16 cellular contexts compared by ENCODE assay signal in genomic region chr2:130837811-130838565, GRCh38. TPM values are rescaled to one million over a fixed set of nuclear protein-coding genes. Genes with fewer than 3 reads are reported as not detected.
DNase-seq lines count a peak whose midpoint lies in the region; ATAC-seq and TF ChIP-seq lines count a peak whose summit lies in the region.
"Had no signal": no experiment of that assay in that cellular context is flagged by ENCODE, and none has a peak within 500 bp of the region (broad histone marks: within the 10 kb centered on the region; RNA-seq: fewer than 3 reads in every experiment).

No MANE protein-coding gene starts in this region.

- no peaks in the 10 kb centered on the region for H3K9me3 ChIP-seq in BLaER1
- no peaks in the 10 kb centered on the region for H3K9me3 ChIP-seq in HCT116 (ENCODE audit: control insufficient read depth in 1 of 2, insufficient read depth in 1 of 2, low read depth in 1 of 2, low read length in 2 of 2)
- no peaks in the 10 kb centered on the region for H3K9me3 ChIP-seq in ascending aorta
- H3K9me3 ChIP-seq: neutrophil, Peyer's patch had no signal

- H3K9me2 ChIP-seq in HCT116 (ENCODE audit: insufficient read depth) = no peaks in the 10 kb centered on the region

- peaks cover 7% of the 10 kb centered on the region; the same call in 1 of the 2 replicates for H4K20me1 ChIP-seq in BLaER1
- H4K20me1 ChIP-seq in HCT116 (ENCODE audit: insufficient read depth) = no peaks in the 10 kb centered on the region

- POLR2A ChIA-PET in HCT116 (lab: Charles Lee) = no interaction called here

- H3K4me2 ChIP-seq in BLaER1 = peak overlapping the region; percentile 96
- peak overlapping the region; percentile 96 for H3K4me2 ChIP-seq in HCT116 (ENCODE audit: low read length)

- no peak overlapping the region for H3K4me3 ChIP-seq in BLaER1
- peak overlapping the region; percentile 80 to 87 for H3K4me3 ChIP-seq in HCT116 (replicated peaks in 1 of 2; ENCODE audit: low read depth in 1 of 2, low read length in 2 of 2)
- H3K4me3 ChIP-seq in dorsolateral prefrontal cortex = peak overlapping the region in 56 of 59 donors; percentile 11 to 70 (median 53)
- H3K4me3 ChIP-seq in ascending aorta = no peak overlapping the region

- intact Hi-C loops in HCT116 (cut with micrococcal nuclease) (no loop called here), dorsolateral prefrontal cortex (cut with DNase I) (no loop called here), ascending aorta (cut with DNase I) (no loop called here)

- no peak overlapping the region for H3K9ac ChIP-seq in BLaER1
- H3K9ac ChIP-seq in HCT116 (ENCODE audit: low read length) = peak overlapping the region; percentile 78

- peaks cover 49% of the 10 kb centered on the region for H3K27me3 ChIP-seq in BLaER1
- H3K27me3 ChIP-seq in HCT116 (ENCODE audit: insufficient read depth, low read length) = no peaks in the 10 kb centered on the region
- H3K27me3 ChIP-seq in dorsolateral prefrontal cortex = peaks cover 0 to 42% (median 21%) of the 10 kb centered on the region in 45 donors
- peaks cover 6% of the 10 kb centered on the region for H3K27me3 ChIP-seq in ascending aorta

- no peak for TF ChIP-seq POLR2A in HCT116 (IDR thresholded peaks at IDR 0.05; ENCODE audit: borderline replicate concordance, extremely low read depth, insufficient read depth, insufficient read length)

- no peak overlapping the region for H2AFZ ChIP-seq in HCT116 (ENCODE audit: low read depth, low read length, poor library complexity, severe bottlenecking)

- no peak for ATAC-seq in HCT116
- peak; percentile 26 for ATAC-seq in left lobe of liver
- ATAC-seq in HG03457 (IDR thresholded peaks at IDR 0.05; ENCODE audit: unreplicated experiment) = no peak
- no peak for ATAC-seq in HG03139 (IDR thresholded peaks at IDR 0.05; ENCODE audit: unreplicated experiment)

- TF ChIP-seq CTCF in HCT116 (IDR thresholded peaks at IDR 0.05 in 2 of 3, conservative IDR thresholded peaks at IDR 0.05 in 1 of 3; ENCODE audit: borderline replicate concordance in 1 of 3, insufficient read depth in 1 of 3, low read depth in 2 of 3, low read length in 2 of 3) = no peak
- no peak for TF ChIP-seq CTCF in dorsolateral prefrontal cortex (IDR thresholded peaks at IDR 0.05 in 54 of 56, conservative IDR thresholded peaks at IDR 0.05 in 2 of 56; ENCODE audit: low read depth in 1 of 56, partially characterized antibody in 56 of 56)
- TF ChIP-seq CTCF in ascending aorta (IDR thresholded peaks at IDR 0.05) = no peak

- CTCF ChIA-PET in HCT116 (lab: Charles Lee) = no interaction called here

- H3K4me1 ChIP-seq in BLaER1 = peaks cover 68% of the 10 kb centered on the region
- peaks cover 12% of the 10 kb centered on the region in 2 experiments; a peak in 3 of 4 replicates for H3K4me1 ChIP-seq in HCT116 (ENCODE audit: control insufficient read depth in 1 of 2, insufficient read depth in 2 of 2, low read length in 2 of 2)
- peaks cover 0 to 3% of the 10 kb centered on the region in 2 donors for H3K4me1 ChIP-seq in ascending aorta

- DNase-seq in HCT116 (ENCODE audit: low read depth, low spot score) (no peak), dorsolateral prefrontal cortex (no peak), left lobe of liver (ENCODE audit: low spot score) (no peak), ascending aorta (ENCODE audit: low spot score in 2 of 2) (no peak), amniotic stem cell (lab: John Stamatoyannopoulos, UW) (no peak)
- DNase-seq: activated CD4-positive, alpha-beta T cell treated with anti-CD3 and anti-CD28 coated beads, Interleukin-2, amount 10 ng/mL, durations not matched to agents 7 days and 5 days; activated gamma-delta T cell treated with Interleukin-2 at 50 U/mL for 16 hours; head of caudate nucleus; midbrain; NCI-H2107; Peyer's patch; stimulated activated CD4-positive, alpha-beta T cell treated with anti-CD3 and anti-CD28 coated beads, Interleukin-2, amount 100 ng/mL, for 24 hours had no signal

- RAD21 ChIA-PET in HCT116 (lab: Charles Lee; ENCODE audit: low non-redundant PET in 1 of 2, low total read pairs in 2 of 2, uncharacterized antibody in 2 of 2, unreplicated experiment in 2 of 2) = no interaction called here

- peaks cover 48% of the 10 kb centered on the region; the same call in 1 of the 2 replicates for H3K79me2 ChIP-seq in HCT116 (ENCODE audit: insufficient read depth, low read length)

- no peak overlapping the region for H3K27ac ChIP-seq in BLaER1
- no peak overlapping the region for H3K27ac ChIP-seq in HCT116 (ENCODE audit: low read depth, low read length)
- peak overlapping the region in 22 of 59 donors; percentile 1 to 79 (median 57) for H3K27ac ChIP-seq in dorsolateral prefrontal cortex
- H3K27ac ChIP-seq in ascending aorta = no peak overlapping the region
- H3K27ac ChIP-seq: neutrophil, Peyer's patch had no signal

- no peak for TF ChIP-seq RAD21 in HCT116 (IDR thresholded peaks at IDR 0.05; ENCODE audit: low read depth)

- H3K36me3 ChIP-seq in BLaER1 (no peaks in the 10 kb centered on the region), HCT116 (ENCODE audit: control insufficient read depth in 1 of 2, insufficient read depth in 2 of 2, low read length in 2 of 2) (no peaks in the 10 kb centered on the region), ascending aorta (no peaks in the 10 kb centered on the region)
- H3K36me3 ChIP-seq: neutrophil, Peyer's patch had no signal

- no TSS peak for BruUV-seq in HCT116 (replicated peaks; lab: Mats Ljungman, UMichigan)

TF ChIP-seq in HCT116, 20 proteins besides CTCF, POLR2A, EP300 and RAD21:
- TF ChIP-seq POLR2AphosphoS5 (IDR thresholded peaks at IDR 0.05; ENCODE audit: low read depth, low read length) (no peak), YY1 (IDR thresholded peaks at IDR 0.05; ENCODE audit: extremely low read depth, insufficient replicate concordance, low read depth, low read length) (no peak)

RNA-seq across cellular contexts. Expression of gene ARHGEF4, which starts 1.3 kb away (rescaled TPM):
- 26.6 TPM for total RNA-seq in HCT116 (2021; ENCODE audit: unreplicated experiment)
- polyA plus RNA-seq in HCT116 (2012) = 13.6 and 18.0 TPM in 2 replicates
- total RNA-seq in dorsolateral prefrontal cortex = 100 to 1,000 TPM; 155 to 336 (median 251) TPM
- 1.3 TPM for total RNA-seq in left lobe of liver
- 9.6 TPM for total RNA-seq in ascending aorta

Comparison
In these comparisons a context has a peak if more than half of its experiments do, and no peak if none do; other contexts are left out.
1. H3K4me3 ChIP-seq: peak in HCT116 (2 of 2) and dorsolateral prefrontal cortex (56 of 59); none in BLaER1 (single experiment) and ascending aorta (0 of 2).